In genomic region chr1:24082372-24082771, GRCh38 we compare ENCODE assay signal across 33 cellular contexts. TPM values are rescaled to one million over a fixed set of nuclear protein-coding genes. Genes with fewer than 3 reads are reported as not detected.
"Had no signal": no experiment of that assay in that cellular context is flagged by ENCODE, and none has a peak within 500 bp of the region (broad histone marks: within the 10 kb centered on the region; RNA-seq: fewer than 3 reads in every experiment).

No MANE protein-coding gene starts in this region.

- H3K27ac ChIP-seq: adrenal gland, body of pancreas, coronary artery, dorsolateral prefrontal cortex, WERI-Rb-1 had no signal

- H3K27me3 Mint-ChIP-seq: activated naive CD4-positive, alpha-beta T cell treated with anti-CD3 and anti-CD28 coated beads, Interleukin-2, amount 50 U/mL, for 24 hours; activated naive CD8-positive, alpha-beta T cell treated with anti-CD3 and anti-CD28 coated beads for 36 hours; activated naive CD8-positive, alpha-beta T cell treated with anti-CD3 and anti-CD28 coated beads, Interleukin-2, amount 50 U/mL, for 24 hours had no signal

- H3K27ac Mint-ChIP-seq: activated B cell treated with CpG ODN at 0.5 μM for 24 hours; activated CD8-positive, alpha-beta T cell treated with anti-CD3 and anti-CD28 coated beads for 36 hours; activated naive CD4-positive, alpha-beta T cell treated with anti-CD3 and anti-CD28 coated beads for 36 hours; activated naive CD4-positive, alpha-beta T cell treated with anti-CD3 and anti-CD28 coated beads, Interleukin-2, amount 50 U/mL, for 24 hours; activated naive CD8-positive, alpha-beta T cell treated with anti-CD3 and anti-CD28 coated beads for 36 hours; activated naive CD8-positive, alpha-beta T cell treated with anti-CD3 and anti-CD28 coated beads, Interleukin-2, amount 50 U/mL, for 24 hours; activated T-helper 2 cell treated with anti-CD3 and anti-CD28 coated beads, Interferon-gamma antibody, Interleukin-2, Interleukin-4, amounts not matched to agents 10 μg/mL and 5 μg/mL and 100 μg/mL, durations not matched to agents 14 hours and 24 hours and 36 hours; dendritic cell treated with granulocyte-macrophage colony-stimulating factor and Interleukin-4, amounts not matched to agents 40 ng/mL and 50 ng/mL, for 4 days; endodermal cell; T-helper 17 cell; T-helper 2 cell treated with Interferon-gamma antibody and Interleukin-4, amounts not matched to agents 5 μg/mL and 100 μg/mL, for 36 hours had no signal

- H3K4me3 Mint-ChIP-seq: activated B cell treated with CpG ODN at 0.5 μM for 24 hours; activated CD8-positive, alpha-beta T cell treated with anti-CD3 and anti-CD28 coated beads for 36 hours; activated naive CD4-positive, alpha-beta T cell treated with anti-CD3 and anti-CD28 coated beads for 36 hours; activated naive CD4-positive, alpha-beta T cell treated with anti-CD3 and anti-CD28 coated beads, Interleukin-2, amount 50 U/mL, for 24 hours; activated naive CD8-positive, alpha-beta T cell treated with anti-CD3 and anti-CD28 coated beads for 36 hours; activated naive CD8-positive, alpha-beta T cell treated with anti-CD3 and anti-CD28 coated beads, Interleukin-2, amount 50 U/mL, for 24 hours; activated T-cell treated with anti-CD3 and anti-CD28 coated beads, Interleukin-2, amount 50 U/mL, for 4 hours; central memory CD8-positive, alpha-beta T cell; dendritic cell treated with granulocyte-macrophage colony-stimulating factor and Interleukin-4, amounts not matched to agents 40 ng/mL and 50 ng/mL, for 4 days; endodermal cell; T-helper 17 cell; T-helper 2 cell treated with Interferon-gamma antibody and Interleukin-4, amounts not matched to agents 5 μg/mL and 100 μg/mL, for 36 hours had no signal

- H3K9me3 Mint-ChIP-seq: activated B cell treated with CpG ODN at 0.5 μM for 24 hours; activated CD8-positive, alpha-beta T cell treated with anti-CD3 and anti-CD28 coated beads for 36 hours; activated naive CD4-positive, alpha-beta T cell treated with anti-CD3 and anti-CD28 coated beads for 36 hours; activated naive CD4-positive, alpha-beta T cell treated with anti-CD3 and anti-CD28 coated beads, Interleukin-2, amount 50 U/mL, for 24 hours; activated naive CD8-positive, alpha-beta T cell treated with anti-CD3 and anti-CD28 coated beads for 36 hours; activated naive CD8-positive, alpha-beta T cell treated with anti-CD3 and anti-CD28 coated beads, Interleukin-2, amount 50 U/mL, for 24 hours; activated T-cell treated with anti-CD3 and anti-CD28 coated beads, Interleukin-2, amount 50 U/mL, for 4 hours; activated T-helper 2 cell treated with anti-CD3 and anti-CD28 coated beads, Interferon-gamma antibody, Interleukin-2, Interleukin-4, amounts not matched to agents 10 μg/mL and 5 μg/mL and 100 μg/mL, durations not matched to agents 14 hours and 24 hours and 36 hours; central memory CD8-positive, alpha-beta T cell; dendritic cell treated with granulocyte-macrophage colony-stimulating factor and Interleukin-4, amounts not matched to agents 40 ng/mL and 50 ng/mL, for 4 days; endodermal cell; T-helper 2 cell treated with Interferon-gamma antibody and Interleukin-4, amounts not matched to agents 5 μg/mL and 100 μg/mL, for 36 hours had no signal

- H3K4me3 ChIP-seq: adrenal gland, body of pancreas, coronary artery, dorsolateral prefrontal cortex had no signal

- H3K9me3 ChIP-seq: adrenal gland, body of pancreas had no signal

- H3K27me3 ChIP-seq: adrenal gland, body of pancreas, dorsolateral prefrontal cortex had no signal

- ATAC-seq: activated CD4-positive, CD25-positive, alpha-beta regulatory T cell treated with anti-CD3 and anti-CD28 coated beads, Interleukin-2, amount 50 U/mL, for 24 hours; activated CD8-positive, alpha-beta T cell treated with anti-CD3 and anti-CD28 coated beads for 36 hours; activated naive CD8-positive, alpha-beta T cell treated with anti-CD3 and anti-CD28 coated beads, Interleukin-2, amount 50 U/mL, for 24 hours; activated T-cell treated with anti-CD3 and anti-CD28 coated beads, Interleukin-2, amount 50 U/mL, for 4 hours; body of pancreas; esophagus mucosa; T-helper 17 cell had no signal

- H3K36me3 ChIP-seq: adrenal gland, WERI-Rb-1 had no signal

- H3K36me3 Mint-ChIP-seq: activated naive CD4-positive, alpha-beta T cell treated with anti-CD3 and anti-CD28 coated beads, Interleukin-2, amount 50 U/mL, for 24 hours; activated naive CD8-positive, alpha-beta T cell treated with anti-CD3 and anti-CD28 coated beads for 36 hours had no signal

- H3K4me1 Mint-ChIP-seq: activated B cell treated with CpG ODN at 0.5 μM for 24 hours; activated naive CD4-positive, alpha-beta T cell treated with anti-CD3 and anti-CD28 coated beads, Interleukin-2, amount 50 U/mL, for 24 hours; activated naive CD8-positive, alpha-beta T cell treated with anti-CD3 and anti-CD28 coated beads for 36 hours; activated naive CD8-positive, alpha-beta T cell treated with anti-CD3 and anti-CD28 coated beads, Interleukin-2, amount 50 U/mL, for 24 hours; central memory CD8-positive, alpha-beta T cell; endodermal cell had no signal

- H3K4me1 ChIP-seq: adrenal gland had no signal

- DNase-seq: activated B cell treated with CpG ODN at 0.5 μM for 24 hours; activated CD4-positive, alpha-beta T cell treated with anti-CD3 and anti-CD28 coated beads for 48 hours; activated CD4-positive, alpha-beta T cell treated with anti-CD3 and anti-CD28 coated beads, Interleukin-2, amount 50 U/mL, for 1 hour; activated CD4-positive, alpha-beta T cell treated with anti-CD3 and anti-CD28 coated beads, Interleukin-2, amount 50 U/mL, for 48 hours; activated CD8-positive, alpha-beta memory T cell treated with anti-CD3 and anti-CD28 coated beads for 24 hours; activated CD8-positive, alpha-beta T cell treated with anti-CD3 and anti-CD28 coated beads for 36 hours; activated effector memory CD4-positive, alpha-beta T cell treated with anti-CD3 and anti-CD28 coated beads, Interleukin-2, amount 50 U/mL, for 16 hours; activated naive CD4-positive, alpha-beta T cell treated with anti-CD3 and anti-CD28 coated beads for 36 hours; activated naive CD8-positive, alpha-beta T cell treated with anti-CD3 and anti-CD28 coated beads for 36 hours; activated naive CD8-positive, alpha-beta T cell treated with anti-CD3 and anti-CD28 coated beads, Interleukin-2, amount 50 U/mL, for 24 hours; activated T-cell treated with anti-CD3 and anti-CD28 coated beads, Interleukin-2, amount 50 U/mL, for 4 hours; adrenal gland; amygdala; aorta; body of pancreas; dorsolateral prefrontal cortex; effector memory CD4-positive, alpha-beta T cell; endodermal cell; foreskin fibroblast; glutamatergic neuron; T-helper 1 cell; T-helper 17 cell; T1000; WERI-Rb-1 had no signal

RNA-seq across cellular contexts. Expression of gene MYOM3, which starts 29.6 kb away (rescaled TPM):
- total RNA-seq: activated B cell treated with CpG ODN at 0.5 μM for 24 hours; activated CD8-positive, alpha-beta T cell treated with anti-CD3 and anti-CD28 coated beads for 36 hours; activated naive CD4-positive, alpha-beta T cell treated with anti-CD3 and anti-CD28 coated beads for 36 hours; activated naive CD8-positive, alpha-beta T cell treated with anti-CD3 and anti-CD28 coated beads for 36 hours; activated T-cell treated with anti-CD3 and anti-CD28 coated beads, Interleukin-2, amount 50 U/mL, for 4 hours; activated T-helper 2 cell treated with anti-CD3 and anti-CD28 coated beads, Interferon-gamma antibody, Interleukin-2, Interleukin-4, amounts not matched to agents 10 μg/mL and 5 μg/mL and 100 μg/mL, durations not matched to agents 14 hours and 24 hours and 36 hours; frontal cortex; T-helper 17 cell had no signal
